In the genomic region with DNA sequence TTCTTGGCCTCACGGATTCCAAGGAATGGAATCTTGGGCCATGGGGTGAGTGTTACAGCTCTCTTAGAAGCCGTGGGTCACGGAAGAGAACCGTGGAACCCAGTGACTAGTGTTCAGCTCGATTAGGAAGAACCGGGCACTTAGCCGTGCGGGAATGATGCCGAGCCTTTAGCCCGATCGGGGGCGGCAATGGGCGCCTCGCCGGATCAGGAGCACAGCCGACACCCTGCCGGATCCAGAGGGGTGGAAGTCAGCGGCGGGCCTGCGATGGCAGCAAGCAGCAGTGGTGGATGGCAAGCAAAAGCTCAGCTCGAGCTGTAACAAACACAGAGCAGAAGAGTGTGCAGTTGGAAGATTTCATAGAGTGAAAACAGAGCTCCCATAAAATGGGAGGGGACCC, we compare ENCODE assay signal across 14 cellular contexts. TPM values are rescaled to one million over a fixed set of nuclear protein-coding genes. Genes with fewer than 3 reads are reported as not detected.
DNase-seq lines count a peak whose midpoint lies in the region; ATAC-seq and TF ChIP-seq lines count a peak whose summit lies in the region.
"Had no signal": no experiment of that assay in that cellular context is flagged by ENCODE, and none has a peak within 500 bp of the region (broad histone marks: within the 10 kb centered on the region; RNA-seq: fewer than 3 reads in every experiment).

No MANE protein-coding gene starts in this region.

- H3K4me1 ChIP-seq in lower lobe of right lung = no peaks in the 10 kb centered on the region
- peaks cover 71 to 73% of the 10 kb centered on the region in 2 experiments for H3K4me1 ChIP-seq in neutrophil (ENCODE audit: control insufficient read depth in 1 of 2, insufficient read depth in 1 of 2, low read depth in 1 of 2, low read length in 1 of 2)

- H3K27me3 ChIP-seq in HL-60 (ENCODE audit: insufficient read depth, poor library complexity, severe bottlenecking) (no peaks in the 10 kb centered on the region), lower lobe of right lung (ENCODE audit: low read depth) (no peaks in the 10 kb centered on the region), neutrophil (no peaks in the 10 kb centered on the region)

- no peak for DNase-seq in HL-60 (ENCODE audit: low read depth in 1 of 2, low spot score in 1 of 2)
- peak; percentile 39 for DNase-seq in lower lobe of right lung
- DNase-seq in GM10266 (ENCODE audit: extremely low spot score) = no peak
- DNase-seq: AML-193; CD4-positive, alpha-beta memory T cell; DMS153; DMS79; GDM1; HCEC 1CT had no signal

- H3K27ac ChIP-seq in HL-60 (replicated peaks) (peak overlapping the region; percentile 86), lower lobe of right lung (no peak overlapping the region), neutrophil (peak overlapping the region; percentile 80)

- no peak for TF ChIP-seq CTCF in HL-60 (IDR thresholded peaks at IDR 0.05; ENCODE audit: insufficient read depth, low read length)
- TF ChIP-seq CTCF in lower lobe of right lung (IDR thresholded peaks at IDR 0.05) = no peak
- TF ChIP-seq CTCF in neutrophil (IDR thresholded peaks at IDR 0.05) = no peak
- no peak for TF ChIP-seq CTCF in GM10266 (IDR thresholded peaks at IDR 0.05; ENCODE audit: control insufficient read depth, insufficient read depth, low read depth, missing control alignments)

- H3K9me3 ChIP-seq in lower lobe of right lung (no peaks in the 10 kb centered on the region), neutrophil (no peaks in the 10 kb centered on the region)

- H3K4me3 ChIP-seq in HL-60 (replicated peaks; ENCODE audit: insufficient read depth, low read length) = no peak overlapping the region
- no peak overlapping the region for H3K4me3 ChIP-seq in lower lobe of right lung
- H3K4me3 ChIP-seq in neutrophil (ENCODE audit: low read depth in 1 of 2, low read length in 1 of 2) = peak overlapping the region; percentile 21 to 43
- H3K4me3 ChIP-seq: GM23338 had no signal

- no peak for ATAC-seq in lower lobe of right lung
- ATAC-seq in HG02642 (IDR thresholded peaks at IDR 0.05; ENCODE audit: poor library complexity, unreplicated experiment) = no peak
- no peak for ATAC-seq in HG03045 (IDR thresholded peaks at IDR 0.05; ENCODE audit: unreplicated experiment)
- ATAC-seq: GM23338 had no signal

- intact Hi-C loops in lower lobe of right lung (cut with DNase I) = no loop called here

- H3K36me3 ChIP-seq in lower lobe of right lung (no peaks in the 10 kb centered on the region), neutrophil (no peaks in the 10 kb centered on the region)

RNA-seq across cellular contexts. Expression of gene ULK1, which starts 21.1 kb away (rescaled TPM):
- 32.2 TPM for total RNA-seq in lower lobe of right lung

RNA-seq across cellular contexts. Expression of gene MMP17, which starts 45.1 kb away (rescaled TPM):
- 2.5 TPM for total RNA-seq in lower lobe of right lung
- total RNA-seq: HT-29 had no signal

RNA-seq across cellular contexts. Expression of gene PUS1, which starts 55.8 kb away (rescaled TPM):
- total RNA-seq in lower lobe of right lung = 19.1 TPM

Comparison
In these comparisons a context has a peak if more than half of its experiments do, and no peak if none do; other contexts are left out.
1. H3K4me3 ChIP-seq: peak in neutrophil (2 of 2); none in HL-60 (single experiment) and lower lobe of right lung (single experiment).